In genomic region chr1:22749919-22750670, GRCh38 we compare ENCODE assay signal across 8 cellular contexts. TPM values are rescaled to one million over a fixed set of nuclear protein-coding genes. Genes with fewer than 3 reads are reported as not detected.
DNase-seq lines count a peak whose midpoint lies in the region; ATAC-seq and TF ChIP-seq lines count a peak whose summit lies in the region.

No MANE protein-coding gene starts in this region.

- H3K27ac Mint-ChIP-seq in activated naive CD4-positive, alpha-beta T cell treated with anti-CD3 and anti-CD28 coated beads, Interleukin-2, amount 50 U/mL, for 72 hours: peak overlapping the region; percentile 59 to 78

- H3K4me1 ChIP-seq in RWPE2 (ENCODE audit: insufficient read depth, poor library complexity, severe bottlenecking): peaks cover 48% of the 10 kb centered on the region
- H3K4me1 ChIP-seq in psoas muscle: no peaks in the 10 kb centered on the region

- no peak for TF ChIP-seq CTCF in RWPE2 (IDR thresholded peaks at IDR 0.05; ENCODE audit: poor library complexity, severe bottlenecking)
- TF ChIP-seq CTCF in psoas muscle (IDR thresholded peaks at IDR 0.05): no peak

- H3K9me3 ChIP-seq in RWPE2 (ENCODE audit: severe bottlenecking): no peaks in the 10 kb centered on the region
- H3K9me3 ChIP-seq in psoas muscle: no peaks in the 10 kb centered on the region

- intact Hi-C loops in psoas muscle (cut with DNase I): no loop called here

- WGBS in psoas muscle, 3 donors: 15 to 25% (median 23%) methylated on average over 5 of the region's 5 CpGs

- H3K27me3 ChIP-seq in RWPE2 (ENCODE audit: insufficient read depth, poor library complexity, severe bottlenecking): no peaks in the 10 kb centered on the region
- peaks cover 0 to 12% (median 0%) of the 10 kb centered on the region in 3 donors for H3K27me3 ChIP-seq in psoas muscle (ENCODE audit: insufficient read depth in 3 of 3, low read length in 2 of 3)

- H3K36me3 Mint-ChIP-seq in activated naive CD4-positive, alpha-beta T cell treated with anti-CD3 and anti-CD28 coated beads, Interleukin-2, amount 50 U/mL, for 72 hours: no peaks in the 10 kb centered on the region

- peak; percentile 75 to 89 for ATAC-seq in activated naive CD4-positive, alpha-beta T cell treated with anti-CD3 and anti-CD28 coated beads, Interleukin-2, amount 50 U/mL, for 72 hours
- peak; percentile 80 for ATAC-seq in RWPE2 (ENCODE audit: low read depth)
- ATAC-seq in psoas muscle: peak; percentile 44 to 68 (median 59)
- ATAC-seq in HG03354 (IDR thresholded peaks at IDR 0.05; ENCODE audit: poor library complexity, severe bottlenecking, unreplicated experiment): no peak

- H3K4me3 ChIP-seq in RWPE2 (ENCODE audit: severe bottlenecking): no peak overlapping the region
- no peak overlapping the region for H3K4me3 ChIP-seq in psoas muscle

- H3K27ac ChIP-seq in RWPE2 (ENCODE audit: poor library complexity, severe bottlenecking) (peak overlapping the region; percentile 91), psoas muscle (no peak overlapping the region)

- H3K36me3 ChIP-seq in RWPE2 (ENCODE audit: low read depth): no peaks in the 10 kb centered on the region
- H3K36me3 ChIP-seq in psoas muscle (ENCODE audit: insufficient read depth in 1 of 2, low read depth in 1 of 2): no peaks in the 10 kb centered on the region

- no peaks in the 10 kb centered on the region for H3K9me3 Mint-ChIP-seq in activated naive CD4-positive, alpha-beta T cell treated with anti-CD3 and anti-CD28 coated beads, Interleukin-2, amount 50 U/mL, for 72 hours

- no peak for DNase-seq in activated naive CD4-positive, alpha-beta T cell treated with anti-CD3 and anti-CD28 coated beads, Interleukin-2, amount 50 U/mL, for 72 hours (ENCODE audit: low spot score in 2 of 2)
- DNase-seq in activated naive CD4-positive, alpha-beta T cell treated with anti-CD3 and anti-CD28 coated beads, Interleukin-2, amount 50 U/mL, for 16 hours: no peak
- DNase-seq in RWPE2 (ENCODE audit: low spot score) (no peak), fibroblast of peridontal ligament (ENCODE audit: extremely low read depth) (peak; percentile 86), psoas muscle (no peak), C1 segment of cervical spinal cord (lab: John Stamatoyannopoulos, UW) (no peak), NCI-H2081 treated with DMSO at 0.1 percent for 48 hours (lab: John Stamatoyannopoulos, UW) (no peak)

RNA-seq across cellular contexts. Expression of gene EPHB2, which starts 39.5 kb away (rescaled TPM):
- total RNA-seq in activated naive CD4-positive, alpha-beta T cell treated with anti-CD3 and anti-CD28 coated beads, Interleukin-2, amount 50 U/mL, for 72 hours: not detected
- 1 to 10 TPM in 1 of 4 donors, under 1 TPM in 3; 0.17 to 2.1 (median 0.63) TPM for total RNA-seq in psoas muscle
- under 1 TPM in 2 of 3 donors, not detected in 1; 0.06 to 0.64 TPM for polyA plus RNA-seq in psoas muscle
